ENCODE assay signal across 14 cellular contexts in the genomic region with DNA sequence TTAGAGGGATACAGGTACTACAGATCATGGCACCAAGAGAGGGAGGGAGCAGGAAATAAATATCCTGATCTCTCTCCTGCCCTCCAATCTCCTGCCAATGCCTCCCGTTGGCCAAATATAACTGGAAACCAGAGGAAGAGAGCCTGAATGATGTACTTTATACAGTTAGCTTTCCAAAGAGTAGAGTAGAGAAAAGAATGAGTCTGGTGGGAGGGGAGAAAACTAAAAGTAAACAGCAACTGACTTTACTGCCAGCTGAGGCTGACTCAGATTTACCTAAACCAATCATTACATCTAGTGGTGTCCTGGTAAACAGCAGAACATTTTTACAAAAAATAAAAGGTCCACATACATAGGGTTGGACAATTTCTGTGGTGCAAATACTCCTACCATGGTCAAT. TPM values are rescaled to one million over a fixed set of nuclear protein-coding genes. Genes with fewer than 3 reads are reported as not detected.
DNase-seq lines count a peak whose midpoint lies in the region; ATAC-seq lines count a peak whose summit lies in the region.
"Had no signal": no experiment of that assay in that cellular context is flagged by ENCODE, and none has a peak within 500 bp of the region (broad histone marks: within the 10 kb centered on the region; RNA-seq: fewer than 3 reads in every experiment).

No MANE protein-coding gene starts in this region.

- ATAC-seq in left colon: peak; percentile 18
- peak; percentile 72 for ATAC-seq in stimulated activated naive CD8-positive, alpha-beta T cell treated with anti-CD3 and anti-CD28 coated beads, Interleukin-15, amount 100 ng/mL, for 72 hours

- no peaks in the 10 kb centered on the region for H3K27me3 Mint-ChIP-seq in activated T-cell treated with anti-CD3 and anti-CD28 coated beads, Interleukin-2, amount 50 U/mL, for 24 hours
- no peaks in the 10 kb centered on the region for H3K27me3 Mint-ChIP-seq in activated T-helper 1 cell treated with anti-CD3 and anti-CD28 coated beads, Interleukin-12 subunit alpha, Interleukin-12 subunit beta, Interleukin-2, Interleukin-4 antibody, amounts not matched to agents 30 ng/mL and 10 ng/mL and 1 ng/mL, durations not matched to agents 14 hours and 24 hours and 36 hours (ENCODE audit: insufficient read depth)
- H3K27me3 Mint-ChIP-seq in stimulated activated naive CD8-positive, alpha-beta T cell treated with anti-CD3 and anti-CD28 coated beads, Interleukin-15, amount 100 ng/mL, for 72 hours: no peaks in the 10 kb centered on the region
- H3K27me3 Mint-ChIP-seq: dendritic cell treated with granulocyte-macrophage colony-stimulating factor and Interleukin-4, amounts not matched to agents 40 ng/mL and 50 ng/mL, for 4 days had no signal

- peak overlapping the region; percentile 98 for H3K27ac Mint-ChIP-seq in activated T-cell treated with anti-CD3 and anti-CD28 coated beads, Interleukin-2, amount 50 U/mL, for 24 hours
- H3K27ac Mint-ChIP-seq in activated T-helper 1 cell treated with anti-CD3 and anti-CD28 coated beads, Interleukin-12 subunit alpha, Interleukin-12 subunit beta, Interleukin-2, Interleukin-4 antibody, amounts not matched to agents 30 ng/mL and 10 ng/mL and 1 ng/mL, durations not matched to agents 14 hours and 24 hours and 36 hours: peak overlapping the region; percentile 96
- H3K27ac Mint-ChIP-seq in stimulated activated naive CD8-positive, alpha-beta T cell treated with anti-CD3 and anti-CD28 coated beads, Interleukin-15, amount 100 ng/mL, for 72 hours: peak overlapping the region in 1 of 2 donors; percentile 69
- H3K27ac Mint-ChIP-seq: dendritic cell treated with granulocyte-macrophage colony-stimulating factor and Interleukin-4, amounts not matched to agents 40 ng/mL and 50 ng/mL, for 4 days had no signal

- H3K4me3 Mint-ChIP-seq in activated T-cell treated with anti-CD3 and anti-CD28 coated beads, Interleukin-2, amount 50 U/mL, for 24 hours: no peak overlapping the region
- peak overlapping the region; percentile 40 for H3K4me3 Mint-ChIP-seq in activated T-helper 1 cell treated with anti-CD3 and anti-CD28 coated beads, Interleukin-12 subunit alpha, Interleukin-12 subunit beta, Interleukin-2, Interleukin-4 antibody, amounts not matched to agents 30 ng/mL and 10 ng/mL and 1 ng/mL, durations not matched to agents 14 hours and 24 hours and 36 hours
- peak overlapping the region; percentile 32 to 41 for H3K4me3 Mint-ChIP-seq in stimulated activated naive CD8-positive, alpha-beta T cell treated with anti-CD3 and anti-CD28 coated beads, Interleukin-15, amount 100 ng/mL, for 72 hours
- H3K4me3 Mint-ChIP-seq: dendritic cell treated with granulocyte-macrophage colony-stimulating factor and Interleukin-4, amounts not matched to agents 40 ng/mL and 50 ng/mL, for 4 days had no signal

- peaks cover 45% of the 10 kb centered on the region for H3K36me3 Mint-ChIP-seq in activated T-cell treated with anti-CD3 and anti-CD28 coated beads, Interleukin-2, amount 50 U/mL, for 24 hours (ENCODE audit: low read depth)
- peaks cover 34% of the 10 kb centered on the region for H3K36me3 Mint-ChIP-seq in activated T-helper 1 cell treated with anti-CD3 and anti-CD28 coated beads, Interleukin-12 subunit alpha, Interleukin-12 subunit beta, Interleukin-2, Interleukin-4 antibody, amounts not matched to agents 30 ng/mL and 10 ng/mL and 1 ng/mL, durations not matched to agents 14 hours and 24 hours and 36 hours (ENCODE audit: low read depth)

- intact Hi-C loops in activated T-helper 1 cell treated with anti-CD3 and anti-CD28 coated beads, Interleukin-12 subunit alpha, Interleukin-12 subunit beta, Interleukin-2, Interleukin-4 antibody, amounts not matched to agents 30 ng/mL and 10 ng/mL and 1 ng/mL, durations not matched to agents 14 hours and 24 hours and 36 hours (cut with micrococcal nuclease): loop anchor here (1.0 kb wide), 2 partner anchors 23 to 45 kb away; no protein-coding TSS in a partner anchor
- intact Hi-C loops in left colon (cut with DNase I, micrococcal nuclease): no loop called here

- H3K4me1 Mint-ChIP-seq in activated T-cell treated with anti-CD3 and anti-CD28 coated beads, Interleukin-2, amount 50 U/mL, for 24 hours (ENCODE audit: low read depth): peaks cover 77% of the 10 kb centered on the region
- peaks cover 81% of the 10 kb centered on the region for H3K4me1 Mint-ChIP-seq in activated T-helper 1 cell treated with anti-CD3 and anti-CD28 coated beads, Interleukin-12 subunit alpha, Interleukin-12 subunit beta, Interleukin-2, Interleukin-4 antibody, amounts not matched to agents 30 ng/mL and 10 ng/mL and 1 ng/mL, durations not matched to agents 14 hours and 24 hours and 36 hours (ENCODE audit: low read depth)
- peaks cover 80% of the 10 kb centered on the region for H3K4me1 Mint-ChIP-seq in stimulated activated naive CD8-positive, alpha-beta T cell treated with anti-CD3 and anti-CD28 coated beads, Interleukin-15, amount 100 ng/mL, for 72 hours

- DNase-seq in activated T-cell treated with anti-CD3 and anti-CD28 coated beads, Interleukin-2, amount 50 U/mL, for 24 hours: no peak
- DNase-seq in activated T-cell treated with anti-CD3 and anti-CD28 coated beads for 4 hours (no peak), left colon (no peak), NCI-H2196 treated with DMSO at 0.1 percent for 48 hours (lab: John Stamatoyannopoulos, UW; ENCODE audit: unreplicated experiment) (no peak), islet precursor cell (no peak)
- DNase-seq in activated T-helper 1 cell treated with anti-CD3 and anti-CD28 coated beads, Interleukin-12 subunit alpha, Interleukin-12 subunit beta, Interleukin-2, Interleukin-4 antibody, amounts not matched to agents 30 ng/mL and 10 ng/mL and 1 ng/mL, durations not matched to agents 14 hours and 24 hours and 36 hours (ENCODE audit: low spot score): no peak
- DNase-seq in stimulated activated naive CD8-positive, alpha-beta T cell treated with anti-CD3 and anti-CD28 coated beads, Interleukin-15, amount 100 ng/mL, for 72 hours: no peak
- no peak for DNase-seq in central memory CD4-positive, alpha-beta T cell
- DNase-seq: DMS153, kidney glomerular epithelial cell, NCI-H2171, SW 1271, trophoblast cell had no signal

- H3K9me3 Mint-ChIP-seq in activated T-cell treated with anti-CD3 and anti-CD28 coated beads, Interleukin-2, amount 50 U/mL, for 24 hours: peaks cover 3% of the 10 kb centered on the region
- no peaks in the 10 kb centered on the region for H3K9me3 Mint-ChIP-seq in activated T-helper 1 cell treated with anti-CD3 and anti-CD28 coated beads, Interleukin-12 subunit alpha, Interleukin-12 subunit beta, Interleukin-2, Interleukin-4 antibody, amounts not matched to agents 30 ng/mL and 10 ng/mL and 1 ng/mL, durations not matched to agents 14 hours and 24 hours and 36 hours
- no peaks in the 10 kb centered on the region for H3K9me3 Mint-ChIP-seq in stimulated activated naive CD8-positive, alpha-beta T cell treated with anti-CD3 and anti-CD28 coated beads, Interleukin-15, amount 100 ng/mL, for 72 hours
- H3K9me3 Mint-ChIP-seq: dendritic cell treated with granulocyte-macrophage colony-stimulating factor and Interleukin-4, amounts not matched to agents 40 ng/mL and 50 ng/mL, for 4 days had no signal

RNA-seq across cellular contexts. Expression of gene MPZL3, which starts 5.1 kb away (rescaled TPM):
- 63.5 and 69.3 TPM in 2 replicates for total RNA-seq in activated T-helper 1 cell treated with anti-CD3 and anti-CD28 coated beads, Interleukin-12 subunit alpha, Interleukin-12 subunit beta, Interleukin-2, Interleukin-4 antibody, amounts not matched to agents 30 ng/mL and 10 ng/mL and 1 ng/mL, durations not matched to agents 14 hours and 24 hours and 36 hours
- 10 to 100 TPM in 1 of 2 donors, 1 to 10 TPM in 1; 6.3 to 12.8 TPM for total RNA-seq in left colon

RNA-seq across cellular contexts. Expression of gene MPZL2, which starts 17.1 kb away (rescaled TPM):
- 13.2 and 15.9 TPM in 2 replicates for total RNA-seq in activated T-helper 1 cell treated with anti-CD3 and anti-CD28 coated beads, Interleukin-12 subunit alpha, Interleukin-12 subunit beta, Interleukin-2, Interleukin-4 antibody, amounts not matched to agents 30 ng/mL and 10 ng/mL and 1 ng/mL, durations not matched to agents 14 hours and 24 hours and 36 hours
- total RNA-seq in left colon: 10 to 100 TPM; 62.1 to 84.7 TPM

RNA-seq across cellular contexts. Expression of gene JAML, which starts 22.2 kb away (rescaled TPM):
- 264 and 271 TPM in 2 replicates for total RNA-seq in activated T-helper 1 cell treated with anti-CD3 and anti-CD28 coated beads, Interleukin-12 subunit alpha, Interleukin-12 subunit beta, Interleukin-2, Interleukin-4 antibody, amounts not matched to agents 30 ng/mL and 10 ng/mL and 1 ng/mL, durations not matched to agents 14 hours and 24 hours and 36 hours
- total RNA-seq in left colon: 1 to 10 TPM; 4.9 to 6.7 TPM

RNA-seq across cellular contexts. Expression of gene CD3E, which starts 57.5 kb away (rescaled TPM):
- total RNA-seq in activated T-helper 1 cell treated with anti-CD3 and anti-CD28 coated beads, Interleukin-12 subunit alpha, Interleukin-12 subunit beta, Interleukin-2, Interleukin-4 antibody, amounts not matched to agents 30 ng/mL and 10 ng/mL and 1 ng/mL, durations not matched to agents 14 hours and 24 hours and 36 hours: 630 and 646 TPM in 2 replicates
- 1 to 10 TPM; 3.4 to 6.7 TPM for total RNA-seq in left colon

Comparison
In these comparisons a context has a peak if more than half of its experiments do, and no peak if none do; other contexts are left out.
1. RNA of gene JAML, which starts 22.2 kb away (total RNA-seq): 264 to 271 TPM in activated T-helper 1 cell treated with anti-CD3 and anti-CD28 coated beads, Interleukin-12 subunit alpha, Interleukin-12 subunit beta, Interleukin-2, Interleukin-4 antibody, amounts not matched to agents 30 ng/mL and 10 ng/mL and 1 ng/mL, durations not matched to agents 14 hours and 24 hours and 36 hours; 4.9 to 6.7 TPM in left colon; every median in the first group is over 10 times any median in the second.